ENCODE assay signal across 8 cellular contexts in genomic region chr4:4430492-4431195, GRCh38. TPM values are rescaled to one million over a fixed set of nuclear protein-coding genes. Genes with fewer than 3 reads are reported as not detected.
DNase-seq lines count a peak whose midpoint lies in the region; ATAC-seq, FAIRE-seq and TF ChIP-seq lines count a peak whose summit lies in the region.

No MANE protein-coding gene starts in this region.

- H3K9me3 ChIP-seq in A673 (ENCODE audit: low read depth, low read length, poor library complexity, severe bottlenecking): no peaks in the 10 kb centered on the region
- H3K9me3 ChIP-seq in NT2/D1 (ENCODE audit: insufficient read depth, low read length): no peaks in the 10 kb centered on the region

- TF ChIP-seq CTCF in A673 (conservative IDR thresholded peaks at IDR 0.05; ENCODE audit: low read depth, low read length) (peak; percentile 79), GM12874 (IDR thresholded peaks at IDR 0.05; ENCODE audit: insufficient read depth, low read depth, low read length) (peak; percentile 74)

- H3K4me3 ChIP-seq in A673 (ENCODE audit: low read depth, low read length, poor library complexity, severe bottlenecking) (no peak overlapping the region), NT2/D1 (ENCODE audit: insufficient read length, low read depth) (no peak overlapping the region), skeletal muscle cell (ENCODE audit: low read depth, low read length) (no peak overlapping the region)

- no peaks in the 10 kb centered on the region for H3K36me3 ChIP-seq in A673 (ENCODE audit: insufficient read depth, low read length, poor library complexity, severe bottlenecking)
- peaks cover 38% of the 10 kb centered on the region for H3K36me3 ChIP-seq in NT2/D1 (ENCODE audit: insufficient read depth, insufficient read length, low read length)

- no peak overlapping the region for H3K27ac ChIP-seq in A673 (ENCODE audit: low read depth, low read length, poor library complexity, severe bottlenecking)

- H3K9ac ChIP-seq in NT2/D1 (ENCODE audit: insufficient read length, low read depth): no peak overlapping the region

- CTCF ChIA-PET in A673 (lab: Charles Lee): no interaction called here

- H3K4me1 ChIP-seq in A673 (ENCODE audit: insufficient read depth, low read length, poor library complexity, severe bottlenecking) (peaks cover 3% of the 10 kb centered on the region), NT2/D1 (ENCODE audit: insufficient read depth, insufficient read length) (peaks cover 16% of the 10 kb centered on the region)

- DNase-seq in A673 (ENCODE audit: low spot score) (peak; percentile 71), NT2/D1 (ENCODE audit: low read depth, low spot score) (peak; percentile 57), frontal cortex (ENCODE audit: low spot score in 2 of 2) (peak; percentile 17 to 45), skeletal muscle cell (ENCODE audit: low read depth) (peak; percentile 66)
- DNase-seq in activated T-cell treated with anti-CD3 and anti-CD28 coated beads, Interleukin-2, amount 50 U/mL, for 48 hours: peak; percentile 59 to 65

- no peak for FAIRE-seq in frontal cortex (lab: Jason Lieb, UNC)

- ATAC-seq in HG03103 (IDR thresholded peaks at IDR 0.05; ENCODE audit: low read depth, unreplicated experiment): peak; percentile 90
- no peak for ATAC-seq in HG03280 (IDR thresholded peaks at IDR 0.05; ENCODE audit: unreplicated experiment)

- POLR2A ChIA-PET in A673 (lab: Charles Lee; ENCODE audit: low non-redundant PET): no interaction called here

- H3K27me3 ChIP-seq in A673 (replicated peaks; ENCODE audit: insufficient read depth, low read depth, low read length, poor library complexity) (no peaks in the 10 kb centered on the region), NT2/D1 (ENCODE audit: insufficient read depth, insufficient read length) (peaks cover 40% of the 10 kb centered on the region)

- intact Hi-C loops in A673 (cut with micrococcal nuclease; ENCODE audit: unreplicated experiment): loop anchor here (5.0 to 10.0 kb wide), 2 partner anchors 43 to 176 kb away; partner anchors contain the start of gene NSG1

- no TSS peak for BruUV-seq in A673 (replicated peaks; lab: Mats Ljungman, UMichigan)

RNA-seq across cellular contexts. Expression of gene NSG1, which starts 43.7 kb away (rescaled TPM):
- total RNA-seq in A673 (2021): 1.3 and 2.7 TPM in 2 replicates
- total RNA-seq in frontal cortex: 302 TPM

Comparison
In these comparisons a context has a peak if more than half of its experiments do, and no peak if none do; other contexts are left out.
1. RNA of gene NSG1, which starts 43.7 kb away (total RNA-seq): 302 TPM in frontal cortex (single experiment); 1.3 to 2.7 TPM in A673; every median in the first group is over 10 times any median in the second.
2. Peak in every context shown above with its lines, with median percentiles within 50 percentile points of each other: DNase-seq.